16 cellular contexts compared by ENCODE assay signal in genomic region chr1:63329621-63330330, GRCh38. TPM values are rescaled to one million over a fixed set of nuclear protein-coding genes. Genes with fewer than 3 reads are reported as not detected.
DNase-seq lines count a peak whose midpoint lies in the region; ATAC-seq and TF ChIP-seq lines count a peak whose summit lies in the region.
"Had no signal": no experiment of that assay in that cellular context is flagged by ENCODE, and none has a peak within 500 bp of the region (broad histone marks: within the 10 kb centered on the region; RNA-seq: fewer than 3 reads in every experiment).

No MANE protein-coding gene starts in this region.

- 37% methylated on average over 31 of the region's 50 CpGs for WGBS in SK-N-SH (ENCODE audit: low lambda C conversion rate)
- WGBS in HUES64 = 5% methylated on average over 50 of the region's 50 CpGs
- 21 to 23% methylated on average over 19 to 50 of the region's 50 CpGs for WGBS in endodermal cell (ENCODE audit: insufficient coverage in 1 of 2, insufficient read length in 1 of 2), 2 experiments

- no peaks in the 10 kb centered on the region for H3K9me3 Mint-ChIP-seq in endodermal cell
- H3K9me3 Mint-ChIP-seq in neural progenitor cell = no peaks in the 10 kb centered on the region
- H3K9me3 Mint-ChIP-seq: activated CD4-positive, alpha-beta T cell treated with anti-CD3 and anti-CD28 coated beads, Interleukin-2, amount 10 ng/mL, durations not matched to agents 7 days and 5 days had no signal

- ATAC-seq in SK-N-SH treated with all-trans-retinoic acid at 6 μM for 48 hours (no peak), GM18505 (IDR thresholded peaks at IDR 0.05; ENCODE audit: unreplicated experiment) (no peak)
- ATAC-seq: pancreas had no signal

- H3K4me3 Mint-ChIP-seq in endodermal cell (peak overlapping the region; percentile 52), neural progenitor cell (no peak overlapping the region)
- H3K4me3 Mint-ChIP-seq: activated CD4-positive, alpha-beta T cell treated with anti-CD3 and anti-CD28 coated beads, Interleukin-2, amount 10 ng/mL, durations not matched to agents 7 days and 5 days had no signal

- H3K27ac Mint-ChIP-seq in endodermal cell (no peak overlapping the region), neural progenitor cell (no peak overlapping the region)

- H3K4me2 ChIP-seq in SK-N-SH (no peak overlapping the region), neural progenitor cell (peak overlapping the region; percentile 79)

- H3K4me3 ChIP-seq in SK-N-SH (ENCODE audit: low read depth in 2 of 2, low read length in 1 of 2) = no peak overlapping the region
- peak overlapping the region; percentile 50 for H3K4me3 ChIP-seq in HUES64 (ENCODE audit: low read length)
- H3K4me3 ChIP-seq in endodermal cell (ENCODE audit: low read length) = peak overlapping the region; percentile 65
- H3K4me3 ChIP-seq in neural progenitor cell = peak overlapping the region; percentile 33
- H3K4me3 ChIP-seq: pancreas had no signal

- H3K36me3 ChIP-seq in SK-N-SH (replicated peaks in 1 of 2; ENCODE audit: control insufficient read depth in 1 of 2, insufficient read depth in 2 of 2, low read length in 1 of 2) (no peaks in the 10 kb centered on the region), HUES64 (ENCODE audit: insufficient read depth, low read length) (no peaks in the 10 kb centered on the region), endodermal cell (ENCODE audit: control insufficient read depth, insufficient read depth, low read length) (no peaks in the 10 kb centered on the region), neural progenitor cell (no peaks in the 10 kb centered on the region)
- H3K36me3 ChIP-seq: pancreas had no signal

- H3K4me1 Mint-ChIP-seq in endodermal cell (peaks cover 30% of the 10 kb centered on the region), neural progenitor cell (peaks cover 10% of the 10 kb centered on the region)

- TF ChIP-seq RAD21 in SK-N-SH (IDR thresholded peaks at IDR 0.05; ENCODE audit: low read length) = no peak

- H3K9me3 ChIP-seq in SK-N-SH = no peaks in the 10 kb centered on the region
- H3K9me3 ChIP-seq in HUES64 (ENCODE audit: insufficient read depth, low read depth, low read length) = no peaks in the 10 kb centered on the region
- no peaks in the 10 kb centered on the region for H3K9me3 ChIP-seq in endodermal cell (ENCODE audit: control insufficient read depth, low read length)
- no peaks in the 10 kb centered on the region for H3K9me3 ChIP-seq in neural progenitor cell (ENCODE audit: low read depth)
- H3K9me3 ChIP-seq: Caco-2, pancreas had no signal

- DNase-seq in SK-N-SH = peak; percentile 51
- DNase-seq in endodermal cell = peak; percentile 70
- no peak for DNase-seq in neural progenitor cell (ENCODE audit: low spot score)
- DNase-seq in HK-2 (ENCODE audit: unreplicated experiment) = no peak
- no peak for DNase-seq in kidney tubule cell (ENCODE audit: low spot score)
- DNase-seq: 8988T; activated CD4-positive, alpha-beta T cell treated with anti-CD3 and anti-CD28 coated beads, Interleukin-2, amount 10 ng/mL, durations not matched to agents 7 days and 5 days; amniotic stem cell; Caco-2; Kasumi-1 had no signal

- H3K9ac ChIP-seq in SK-N-SH = no peak overlapping the region
- peak overlapping the region; percentile 40; the same call in 1 of the 2 replicates for H3K9ac ChIP-seq in HUES64 (ENCODE audit: low read depth, low read length)
- no peak overlapping the region for H3K9ac ChIP-seq in endodermal cell (ENCODE audit: extremely low read depth, low read length, poor library complexity, severe bottlenecking)
- H3K9ac ChIP-seq in neural progenitor cell = no peak overlapping the region

- CTCF ChIA-PET in SK-N-SH (lab: Yijun Ruan, JAX) = interaction anchor here (0.9 to 12.0 kb wide), 8 partner anchors 9 to 488 kb away, joined by 3 to 86 read pairs (median 16); partner anchors contain the start of gene FOXD3

- POLR2A ChIA-PET in SK-N-SH (lab: Yijun Ruan, JAX) = no interaction called here

- TF ChIP-seq CTCF in SK-N-SH (IDR thresholded peaks at IDR 0.05) (no peak), endodermal cell (conservative IDR thresholded peaks at IDR 0.05) (no peak), neural progenitor cell (IDR thresholded peaks at IDR 0.05) (no peak)

- no peak for TF ChIP-seq EP300 in SK-N-SH (IDR thresholded peaks at IDR 0.05; ENCODE audit: borderline replicate concordance in 1 of 2, low read depth in 1 of 2, low read length in 1 of 2)

- H3K4me1 ChIP-seq in SK-N-SH (ENCODE audit: control insufficient read depth in 1 of 2, insufficient read depth in 2 of 2, low read depth in 1 of 2, low read length in 1 of 2) (peaks cover 0 to 3% of the 10 kb centered on the region in 2 experiments; a peak in 1 of 4 replicates), HUES64 (ENCODE audit: insufficient read depth, low read length) (peaks cover 71% of the 10 kb centered on the region), endodermal cell (ENCODE audit: control insufficient read depth, insufficient read depth, low read length) (no peaks in the 10 kb centered on the region), neural progenitor cell (peaks cover 8% of the 10 kb centered on the region)
- H3K4me1 ChIP-seq: Caco-2, pancreas had no signal

- no peaks in the 10 kb centered on the region for H3K36me3 Mint-ChIP-seq in endodermal cell (ENCODE audit: low read depth)
- H3K36me3 Mint-ChIP-seq in neural progenitor cell = peaks cover 1% of the 10 kb centered on the region

- H3K79me2 ChIP-seq in SK-N-SH (ENCODE audit: insufficient read depth) = no peaks in the 10 kb centered on the region
- H3K79me2 ChIP-seq in neural progenitor cell (ENCODE audit: low read depth) = no peaks in the 10 kb centered on the region

- no peak for TF ChIP-seq POLR2A in GM18505 (IDR thresholded peaks at IDR 0.05; ENCODE audit: borderline replicate concordance, extremely low read depth, insufficient read depth, insufficient read length)

- H3K27ac ChIP-seq in SK-N-SH (ENCODE audit: low read depth in 2 of 2, low read length in 1 of 2) = no peak overlapping the region
- H3K27ac ChIP-seq in HUES64 (ENCODE audit: low read depth, low read length) = no peak overlapping the region
- no peak overlapping the region for H3K27ac ChIP-seq in endodermal cell (ENCODE audit: low read depth, low read length)
- H3K27ac ChIP-seq in neural progenitor cell = no peak overlapping the region
- H3K27ac ChIP-seq: pancreas had no signal

- H3F3A ChIP-seq in SK-N-SH (replicated peaks; ENCODE audit: insufficient read depth) (peaks cover 3% of the 10 kb centered on the region), neural progenitor cell (ENCODE audit: low read depth) (peaks cover 41% of the 10 kb centered on the region)

- no peaks in the 10 kb centered on the region for H4K20me1 ChIP-seq in SK-N-SH (ENCODE audit: insufficient read depth)
- peaks cover 54% of the 10 kb centered on the region for H4K20me1 ChIP-seq in neural progenitor cell (ENCODE audit: low read depth)

- no peaks in the 10 kb centered on the region for H3K9me2 ChIP-seq in SK-N-SH

- no peak overlapping the region for H2AFZ ChIP-seq in SK-N-SH (ENCODE audit: low read depth)
- no peak overlapping the region for H2AFZ ChIP-seq in neural progenitor cell (replicated peaks)

- H3K27me3 ChIP-seq in SK-N-SH (ENCODE audit: insufficient read depth) = peaks cover 66% of the 10 kb centered on the region
- peaks cover 92% of the 10 kb centered on the region for H3K27me3 ChIP-seq in HUES64 (ENCODE audit: insufficient read depth, low read length)
- H3K27me3 ChIP-seq in endodermal cell (ENCODE audit: control insufficient read depth, insufficient read depth, low read length, poor library complexity, severe bottlenecking) = peaks cover 93% of the 10 kb centered on the region
- H3K27me3 ChIP-seq in neural progenitor cell = peaks cover 100% of the 10 kb centered on the region

- H3K27me3 Mint-ChIP-seq in endodermal cell (ENCODE audit: insufficient read depth) (peaks cover 97% of the 10 kb centered on the region), neural progenitor cell (ENCODE audit: insufficient read depth, low read depth) (peaks cover 73% of the 10 kb centered on the region)

TF ChIP-seq in SK-N-SH, 30 proteins besides CTCF, POLR2A, EP300 and RAD21:
- TF ChIP-seq FOXJ3 (CRISPR knock-in tag; IDR thresholded peaks at IDR 0.05) = no peak
TF ChIP-seq in SK-N-SH: peak in this region for 0.

TF ChIP-seq in SK-N-SH treated with all-trans-retinoic acid at 6 μM for 48 hours, 23 proteins besides CTCF, POLR2A, EP300 and RAD21:
- no peak for TF ChIP-seq TOX (CRISPR knock-in tag; IDR thresholded peaks at IDR 0.05; ENCODE audit: borderline replicate concordance)
- no peak for TF ChIP-seq CREB5 (CRISPR knock-in tag; IDR thresholded peaks at IDR 0.05; ENCODE audit: low read depth)
- no peak for TF ChIP-seq SNAI2 (CRISPR knock-in tag; IDR thresholded peaks at IDR 0.05)
- no peak for TF ChIP-seq TCF4 (CRISPR knock-in tag; IDR thresholded peaks at IDR 0.05; ENCODE audit: borderline replicate concordance)
- no peak for TF ChIP-seq PPARA (CRISPR knock-in tag; IDR thresholded peaks at IDR 0.05; ENCODE audit: borderline replicate concordance)
- TF ChIP-seq CSDC2 (CRISPR knock-in tag; IDR thresholded peaks at IDR 0.05) = no peak

RNA-seq across cellular contexts. Expression of gene FOXD3, which starts 7.4 kb away (rescaled TPM):
- polyA plus RNA-seq in SK-N-SH (2012; rRNA removed) = not detected in 2 replicates
- not detected in 2 replicates for polyA plus RNA-seq in SK-N-SH (2012; cell fraction: cytosol; rRNA removed)
- not detected in 2 replicates for polyA plus RNA-seq in SK-N-SH (2012; cell fraction: nucleus; rRNA removed)
- polyA plus RNA-seq in HUES64 (2013, experiment 1 of 2) = 10.0 TPM
- polyA plus RNA-seq in HUES64 (2013, experiment 2 of 2) = 8.2 TPM
- total RNA-seq in endodermal cell (10 to 100 TPM in 1 of 2 donors, under 1 TPM in 1; 0.49 to 14.0 TPM), neural progenitor cell (ENCODE audit: low replicate concordance) (0.06 and 0.37 TPM in 2 replicates)
- polyA plus RNA-seq in endodermal cell (2013, experiment 1 of 2) = 24.0 TPM
- 23.0 TPM for polyA plus RNA-seq in endodermal cell (2013, experiment 2 of 2)
- total RNA-seq: activated CD4-positive, alpha-beta T cell treated with anti-CD3 and anti-CD28 coated beads, Interleukin-2, amount 10 ng/mL, durations not matched to agents 7 days and 5 days; Caco-2; glomerular endothelial cell; ureter had no signal

RNA-seq across cellular contexts. Expression of gene ALG6, which starts 37.7 kb away (rescaled TPM):
- 3.8 and 5.7 TPM in 2 replicates for polyA plus RNA-seq in SK-N-SH (2012; rRNA removed)
- 5.2 and 6.1 TPM in 2 replicates for polyA plus RNA-seq in SK-N-SH (2012; cell fraction: cytosol; rRNA removed)
- 3.9 and 10.3 TPM in 2 replicates for polyA plus RNA-seq in SK-N-SH (2012; cell fraction: nucleus; rRNA removed)
- 17.6 TPM for polyA plus RNA-seq in HUES64 (2013, experiment 1 of 2)
- 17.9 TPM for polyA plus RNA-seq in HUES64 (2013, experiment 2 of 2)
- total RNA-seq in endodermal cell (10 to 100 TPM; 25.9 to 26.9 TPM), neural progenitor cell (ENCODE audit: low replicate concordance) (29.1 and 41.7 TPM in 2 replicates)
- polyA plus RNA-seq in endodermal cell (2013, experiment 1 of 2) = 21.5 TPM
- 18.7 TPM for polyA plus RNA-seq in endodermal cell (2013, experiment 2 of 2)

Comparison
In these comparisons a context has a peak if more than half of its experiments do, and no peak if none do; other contexts are left out.
1. DNase-seq: peak in SK-N-SH (single experiment) and endodermal cell (single experiment); none in neural progenitor cell (single experiment), HK-2 (single experiment) and kidney tubule cell (single experiment).
2. H3K4me3 ChIP-seq: peak in HUES64 (single experiment), endodermal cell (single experiment) and neural progenitor cell (single experiment); none in SK-N-SH (0 of 2).